8 cellular contexts compared by ENCODE assay signal in genomic region chr11:95337175-95337957, GRCh38.
DNase-seq lines count a peak whose midpoint lies in the region; ATAC-seq and TF ChIP-seq lines count a peak whose summit lies in the region.

No MANE protein-coding gene starts in this region.

- H3K4me1 ChIP-seq in heart left ventricle (peaks cover 6 to 41% (median 32%) of the 10 kb centered on the region in 12 donors), rectal smooth muscle tissue (ENCODE audit: control insufficient read depth, insufficient read depth, low read length) (peaks cover 33% of the 10 kb centered on the region)

- ATAC-seq in HG02588 (IDR thresholded peaks at IDR 0.05; ENCODE audit: unreplicated experiment) (peak; percentile 90), heart left ventricle (peak; percentile 45 to 85 (median 69))

- intact Hi-C loops in heart left ventricle (cut with DNase I): loop anchor here in 7 of 10 donors (5.0 to 10.0 kb wide), 5 partner anchors 103 to 367 kb away; partner anchors contain the start of gene SESN3 (in 4 of the 7)

- H3K9me3 ChIP-seq in heart left ventricle: no peaks in the 10 kb centered on the region

- H3K9ac ChIP-seq in rectal smooth muscle tissue (ENCODE audit: low read length): no peak overlapping the region

- H3K4me1 Mint-ChIP-seq in activated naive CD8-positive, alpha-beta T cell treated with anti-CD3 and anti-CD28 coated beads for 36 hours: peaks cover 7% of the 10 kb centered on the region

- no peaks in the 10 kb centered on the region for H3K27me3 Mint-ChIP-seq in activated naive CD8-positive, alpha-beta T cell treated with anti-CD3 and anti-CD28 coated beads for 36 hours

- no peaks in the 10 kb centered on the region for H3K36me3 ChIP-seq in heart left ventricle
- no peaks in the 10 kb centered on the region for H3K36me3 ChIP-seq in rectal smooth muscle tissue (ENCODE audit: control insufficient read depth, insufficient read depth, low read length)

- no peaks in the 10 kb centered on the region for H3K9me3 Mint-ChIP-seq in activated naive CD8-positive, alpha-beta T cell treated with anti-CD3 and anti-CD28 coated beads for 36 hours

- no peak for TF ChIP-seq POLR2A in heart left ventricle (IDR thresholded peaks at IDR 0.05)

- H3K36me3 Mint-ChIP-seq in activated naive CD8-positive, alpha-beta T cell treated with anti-CD3 and anti-CD28 coated beads for 36 hours: no peaks in the 10 kb centered on the region

- H3K27ac ChIP-seq in heart left ventricle (peak overlapping the region; percentile 68 to 89 (median 80)), rectal smooth muscle tissue (ENCODE audit: low read depth, low read length) (peak overlapping the region; percentile 55)

- no peaks in the 10 kb centered on the region for H3K27me3 ChIP-seq in heart left ventricle
- no peaks in the 10 kb centered on the region for H3K27me3 ChIP-seq in rectal smooth muscle tissue (ENCODE audit: control insufficient read depth, insufficient read depth, low read length)

- H3K4me3 Mint-ChIP-seq in activated naive CD8-positive, alpha-beta T cell treated with anti-CD3 and anti-CD28 coated beads for 36 hours: no peak overlapping the region

- TF ChIP-seq CTCF in GM13977 (IDR thresholded peaks at IDR 0.05; ENCODE audit: extremely low read depth, insufficient read depth, missing control alignments) (no peak), heart left ventricle (IDR thresholded peaks at IDR 0.05) (no peak)

- peak; percentile 36 for DNase-seq in GM13977 (ENCODE audit: low spot score)
- peak; percentile 95 for DNase-seq in NCI-H2171 treated with DMSO at 0.1 percent for 48 hours (lab: John Stamatoyannopoulos, UW)
- peak; percentile 64 for DNase-seq in activated naive CD8-positive, alpha-beta T cell treated with anti-CD3 and anti-CD28 coated beads for 36 hours
- peak; percentile 61 to 78 (median 74) for DNase-seq in heart left ventricle
- no peak for DNase-seq in NCI-H748 (lab: John Stamatoyannopoulos, UW; ENCODE audit: unreplicated experiment)
- DNase-seq in H4 (ENCODE audit: low spot score): no peak

- H3K27ac Mint-ChIP-seq in activated naive CD8-positive, alpha-beta T cell treated with anti-CD3 and anti-CD28 coated beads for 36 hours: no peak overlapping the region

- in situ Hi-C loops in GM13977 (cut with MboI; ENCODE audit: low pct_unique_long_range_greater_than_20kb, low sequenced_read_pairs, unreplicated experiment): no loop called here

- 23 to 43% (median 31%) methylated on average over 14 of the region's 14 CpGs for WGBS in heart left ventricle, 4 donors

- H3K4me3 ChIP-seq in heart left ventricle (peak overlapping the region in 4 of 12 donors; percentile 1 to 23 (median 12)), rectal smooth muscle tissue (ENCODE audit: low read length) (peak overlapping the region; percentile 10)

Comparison
In these comparisons a context has a peak if more than half of its experiments do, and no peak if none do; other contexts are left out.
1. DNase-seq: peak in GM13977 (single experiment), NCI-H2171 treated with DMSO at 0.1 percent for 48 hours (single experiment), activated naive CD8-positive, alpha-beta T cell treated with anti-CD3 and anti-CD28 coated beads for 36 hours (single experiment) and heart left ventricle (5 of 5); none in NCI-H748 (single experiment) and H4 (single experiment).